1 cellular context compared by ENCODE assay signal in genomic region chr20:47188540-47188939, GRCh38.
TF ChIP-seq lines count a peak whose summit lies in the region.

No MANE protein-coding gene starts in this region.

TF ChIP-seq in K562, 482 proteins besides CTCF, POLR2A, EP300 and RAD21 (continued from another document):
- TF ChIP-seq MGA (IDR thresholded peaks at IDR 0.05) (peak; percentile 51; the same call in 1 of the 2 replicates), KAT7 (CRISPR knock-in tag; IDR thresholded peaks at IDR 0.05; ENCODE audit: borderline replicate concordance) (no peak), BHLHE40 (IDR thresholded peaks at IDR 0.05; ENCODE audit: low read length) (peak; percentile 43; the same call in 1 of the 2 replicates)
